Comparison of ENCODE assay signal across 10 cellular contexts in the genomic region with DNA sequence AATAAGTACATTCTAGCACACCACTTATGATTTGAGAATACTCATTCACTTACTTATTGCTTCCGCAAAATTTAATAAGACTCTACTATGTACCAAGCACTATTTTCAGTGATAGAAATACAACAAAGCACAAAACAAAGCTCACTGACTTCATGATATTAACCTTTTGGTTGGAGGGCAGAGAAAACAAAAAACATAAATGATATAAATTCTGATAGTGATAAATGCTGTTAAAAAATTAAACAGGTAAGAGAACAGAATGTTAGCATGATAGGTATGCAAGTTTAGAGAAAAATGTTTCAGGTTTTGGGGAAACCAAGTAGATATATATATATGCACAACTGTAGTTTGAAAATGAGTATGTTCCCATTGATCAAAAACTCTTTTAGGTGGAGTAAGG. TPM values are rescaled to one million over a fixed set of nuclear protein-coding genes. Genes with fewer than 3 reads are reported as not detected.
A peak's percentile ranks its signal among the peaks of the same experiment; 100 is the strongest.
DNase-seq lines count a peak whose midpoint lies in the region; ATAC-seq, FAIRE-seq and TF ChIP-seq lines count a peak whose summit lies in the region.
"Had no signal": no experiment of that assay in that cellular context is flagged by ENCODE, and none has a peak within 500 bp of the region (broad histone marks: within the 10 kb centered on the region; RNA-seq: fewer than 3 reads in every experiment).

No MANE protein-coding gene starts in this region.

- no peak overlapping the region for H3K23ac ChIP-seq in H9 (ENCODE audit: insufficient read length, low read depth, low read length)

- no peak overlapping the region for H3K56ac ChIP-seq in H9 (ENCODE audit: insufficient read length, low read depth, low read length)

- H3K79me2 ChIP-seq in H9 (ENCODE audit: insufficient read depth, low read length), result peaks cover 27% of the 10 kb centered on the region; the same call in 1 of the 2 replicates

- peak overlapping the region; percentile 99 to 100 for H3K4me3 Mint-ChIP-seq in H9
- H3K4me3 Mint-ChIP-seq in activated naive CD8-positive, alpha-beta T cell treated with anti-CD3 and anti-CD28 coated beads, Interleukin-2, amount 10 ng/mL, durations not matched to agents 7 days and 5 days, result peak overlapping the region; percentile 96

- H2BK20ac ChIP-seq in H9 (ENCODE audit: low read depth, low read length, poor library complexity, severe bottlenecking), result no peak overlapping the region

- no peak for TF ChIP-seq POLR2A in A549 (IDR thresholded peaks at IDR 0.05; ENCODE audit: low read length)
- no peak for TF ChIP-seq POLR2A in right lobe of liver (IDR thresholded peaks at IDR 0.05)
- TF ChIP-seq POLR2A in gastroesophageal sphincter (IDR thresholded peaks at IDR 0.05), result no peak

- peaks cover 3% of the 10 kb centered on the region for H3K23me2 ChIP-seq in H9 (ENCODE audit: insufficient read length, low read depth, low read length, poor library complexity, severe bottlenecking)

- no peak overlapping the region for H4K8ac ChIP-seq in H9 (replicated peaks; ENCODE audit: insufficient read length, low read depth, low read length)

- H3K18ac ChIP-seq in H9 (ENCODE audit: insufficient read length, low read depth, low read length), result no peak overlapping the region

- DNase-seq in A549 (ENCODE audit: low read depth in 1 of 2, low spot score in 1 of 2) (no peak), H9 (no peak), right lobe of liver (no peak), GM13977 (ENCODE audit: low spot score) (no peak), NCI-H1694 (lab: John Stamatoyannopoulos, UW) (no peak)
- no peak for DNase-seq in activated naive CD8-positive, alpha-beta T cell treated with anti-CD3 and anti-CD28 coated beads, Interleukin-2, amount 10 ng/mL, durations not matched to agents 7 days and 5 days

- peaks cover 7% of the 10 kb centered on the region for H3K79me1 ChIP-seq in H9 (ENCODE audit: insufficient read depth, low read depth, low read length, poor library complexity, severe bottlenecking)

- no peak overlapping the region for H3K4ac ChIP-seq in H9 (ENCODE audit: low read depth, low read length)

- H2BK12ac ChIP-seq in H9 (ENCODE audit: insufficient read length, low read depth, low read length), result no peak overlapping the region

- no peak for TF ChIP-seq EP300 in A549 (IDR thresholded peaks at IDR 0.05)
- TF ChIP-seq EP300 in gastroesophageal sphincter (IDR thresholded peaks at IDR 0.05), result no peak

- peak overlapping the region; percentile 92 for H3K4me2 ChIP-seq in A549
- peak overlapping the region; percentile 79 for H3K4me2 ChIP-seq in H9 (ENCODE audit: insufficient read depth, insufficient read length, low read length)

- TF ChIP-seq CTCF in A549 (IDR thresholded peaks at IDR 0.05), result no peak
- no peak for TF ChIP-seq CTCF in H9 (conservative IDR thresholded peaks at IDR 0.05)
- TF ChIP-seq CTCF in right lobe of liver (IDR thresholded peaks at IDR 0.05), result no peak
- TF ChIP-seq CTCF in gastroesophageal sphincter (IDR thresholded peaks at IDR 0.05), result no peak
- TF ChIP-seq CTCF in GM13977 (IDR thresholded peaks at IDR 0.05; ENCODE audit: extremely low read depth, insufficient read depth, missing control alignments), result no peak

- H2BK5ac ChIP-seq in H9 (ENCODE audit: insufficient read length, low read length), result no peak overlapping the region

- in situ Hi-C loops in GM13977 (cut with MboI; ENCODE audit: low pct_unique_long_range_greater_than_20kb, low sequenced_read_pairs, unreplicated experiment), result no loop called here

- no peak overlapping the region for H2AFZ ChIP-seq in H9 (ENCODE audit: low read length)

- H3T11ph ChIP-seq in H9 (ENCODE audit: low read length), result no peak overlapping the region

- H4K20me1 ChIP-seq in H9 (ENCODE audit: control insufficient read depth, insufficient read depth, insufficient read length), result no peaks in the 10 kb centered on the region

- H3K9me3 ChIP-seq in A549 (no peaks in the 10 kb centered on the region), H9 (ENCODE audit: control insufficient read depth, low read depth, low read length) (no peaks in the 10 kb centered on the region), right lobe of liver (no peaks in the 10 kb centered on the region), gastroesophageal sphincter (no peaks in the 10 kb centered on the region)

- no peak overlapping the region for H3K14ac ChIP-seq in H9 (ENCODE audit: insufficient read depth, low read length)

- FAIRE-seq in A549 (lab: Jason Lieb, UNC), result no peak
- FAIRE-seq: islet of Langerhans had no signal

- no peak overlapping the region for H4K5ac ChIP-seq in H9 (ENCODE audit: insufficient read length, low read depth, low read length)

- CTCF ChIA-PET in A549 (lab: Yijun Ruan, JAX), result no interaction called here

- H3K27ac Mint-ChIP-seq in H9, result no peak overlapping the region
- peak overlapping the region; percentile 99 for H3K27ac Mint-ChIP-seq in activated naive CD8-positive, alpha-beta T cell treated with anti-CD3 and anti-CD28 coated beads, Interleukin-2, amount 10 ng/mL, durations not matched to agents 7 days and 5 days

- H3K36me3 ChIP-seq in right lobe of liver (no peaks in the 10 kb centered on the region), gastroesophageal sphincter (peaks cover 0 to 11% of the 10 kb centered on the region in 2 donors)

- H3K4me1 ChIP-seq in A549 (peaks cover 13% of the 10 kb centered on the region; the same call in 2 of the 3 replicates), H9 (ENCODE audit: insufficient read depth, low read length) (no peaks in the 10 kb centered on the region), right lobe of liver (peaks cover 0 to 25% (median 9%) of the 10 kb centered on the region in 4 donors), gastroesophageal sphincter (peaks cover 4 to 62% (median 14%) of the 10 kb centered on the region in 3 donors)

- no peaks in the 10 kb centered on the region for H3K27me3 Mint-ChIP-seq in H9 (ENCODE audit: low read depth)
- no peaks in the 10 kb centered on the region for H3K27me3 Mint-ChIP-seq in activated naive CD8-positive, alpha-beta T cell treated with anti-CD3 and anti-CD28 coated beads, Interleukin-2, amount 10 ng/mL, durations not matched to agents 7 days and 5 days

- no peaks in the 10 kb centered on the region for H3K9me3 Mint-ChIP-seq in H9
- no peaks in the 10 kb centered on the region for H3K9me3 Mint-ChIP-seq in activated naive CD8-positive, alpha-beta T cell treated with anti-CD3 and anti-CD28 coated beads, Interleukin-2, amount 10 ng/mL, durations not matched to agents 7 days and 5 days
- H3K9me3 Mint-ChIP-seq: activated naive CD4-positive, alpha-beta T cell treated with anti-CD3 and anti-CD28 coated beads, Interleukin-2, amount 50 U/mL, for 72 hours had no signal

- intact Hi-C loops in right lobe of liver (cut with DNase I), result no loop called here

- no peak overlapping the region for H2AK5ac ChIP-seq in H9 (ENCODE audit: insufficient read length, low read length)

- peaks cover 0 to 13% (median 10%) of the 10 kb centered on the region in 3 experiments for H3K36me3 Mint-ChIP-seq in H9 (ENCODE audit: insufficient read depth in 1 of 3, low read depth in 3 of 3)
- peaks cover 12% of the 10 kb centered on the region for H3K36me3 Mint-ChIP-seq in activated naive CD8-positive, alpha-beta T cell treated with anti-CD3 and anti-CD28 coated beads, Interleukin-2, amount 10 ng/mL, durations not matched to agents 7 days and 5 days

- no peak for TF ChIP-seq RAD21 in A549 (conservative IDR thresholded peaks at IDR 0.05 in 1 of 2, IDR thresholded peaks at IDR 0.05 in 1 of 2)

- no peak overlapping the region for H2BK120ac ChIP-seq in H9 (ENCODE audit: low read depth, low read length, poor library complexity, severe bottlenecking)

- H3K27ac ChIP-seq in A549 (no peak overlapping the region), H9 (ENCODE audit: insufficient read length, low read depth, low read length) (no peak overlapping the region), right lobe of liver (no peak overlapping the region), gastroesophageal sphincter (no peak overlapping the region)

- H4K91ac ChIP-seq in H9 (ENCODE audit: insufficient read length, low read depth, low read length), result no peak overlapping the region

- H3K9ac ChIP-seq in H9 (ENCODE audit: extremely low read depth, insufficient read length, low read length), result no peak overlapping the region

- H3K27me3 ChIP-seq in H9 (ENCODE audit: insufficient read depth, low read length) (no peaks in the 10 kb centered on the region), right lobe of liver (no peaks in the 10 kb centered on the region), gastroesophageal sphincter (no peaks in the 10 kb centered on the region)

- peaks cover 12 to 17% of the 10 kb centered on the region in 2 experiments for H3K4me1 Mint-ChIP-seq in H9
- peaks cover 38% of the 10 kb centered on the region for H3K4me1 Mint-ChIP-seq in activated naive CD8-positive, alpha-beta T cell treated with anti-CD3 and anti-CD28 coated beads, Interleukin-2, amount 10 ng/mL, durations not matched to agents 7 days and 5 days

- H2BK15ac ChIP-seq in H9 (ENCODE audit: low read depth, low read length), result no peak overlapping the region

- POLR2A ChIA-PET in A549 (lab: Yijun Ruan, JAX), result interaction anchor here (2.8 kb wide), 1 partner anchor 17 kb away, joined by 15 read pairs; a partner anchor contains a TSS
- POLR2A ChIA-PET in activated naive CD8-positive, alpha-beta T cell treated with anti-CD3 and anti-CD28 coated beads, Interleukin-2, amount 10 ng/mL, durations not matched to agents 7 days and 5 days (lab: Charles Lee), result interaction anchor here (4.7 to 9.0 kb wide), 2 partner anchors 17 to 149 kb away, joined by 26 to 86 read pairs; a partner anchor contains a TSS

- ATAC-seq in A549 (no peak), right lobe of liver (no peak), HG03108 (IDR thresholded peaks at IDR 0.05; ENCODE audit: unreplicated experiment) (no peak), gastroesophageal sphincter (no peak)
- no peak for ATAC-seq in activated naive CD8-positive, alpha-beta T cell treated with anti-CD3 and anti-CD28 coated beads, Interleukin-2, amount 10 ng/mL, durations not matched to agents 7 days and 5 days (ENCODE audit: low read depth)
- ATAC-seq: activated naive CD4-positive, alpha-beta T cell treated with anti-CD3 and anti-CD28 coated beads, Interleukin-2, amount 50 U/mL, for 72 hours had no signal

- WGBS in A549 (ENCODE audit: missing lambda C conversion rate), result 97% methylated on average over 1 of the region's 1 CpG
- no CpG with 5 or more reads among the region's 1 CpG for WGBS in H9 (ENCODE audit: extremely low coverage, insufficient read length, low lambda C conversion rate)
- WGBS in right lobe of liver (ENCODE audit: insufficient coverage, low coverage, low lambda C conversion rate, missing lambda C conversion rate), result 88% methylated on average over 1 of the region's 1 CpG
- 100% methylated on average over 1 of the region's 1 CpG for WGBS in gastroesophageal sphincter (ENCODE audit: low coverage in 1 of 2), 2 donors

- peak overlapping the region; percentile 84 for H3K4me3 ChIP-seq in A549
- peak overlapping the region; percentile 73 to 85 (median 78) for H3K4me3 ChIP-seq in right lobe of liver
- H3K4me3 ChIP-seq in gastroesophageal sphincter, result peak overlapping the region in 1 of 2 donors; percentile 68

RNA-seq across cellular contexts. Expression of a gene that starts 1.2 kb away (rescaled TPM):
- polyA plus RNA-seq in A549 (2011; rRNA removed), result 16.3 and 25.3 TPM in 2 replicates
- 4.8 and 4.9 TPM in 2 replicates for polyA plus RNA-seq in A549 (2012; cell fraction: cytosol; rRNA removed)
- 2.7 and 6.2 TPM in 2 replicates for polyA plus RNA-seq in A549 (2012; cell fraction: nucleus; rRNA removed)
- 10.6 to 11.7 TPM (median 11.0 TPM) in 3 replicates for polyA plus RNA-seq in A549 (2017; fragmentation: RNase III; extraction: RNeasy Plus Mini Kit Qiagen cat#74134 plus additional on column Dnase treatment)
- polyA minus RNA-seq in A549 (2011; rRNA and poly(A)+ RNA removed), result 4.2 and 5.8 TPM in 2 replicates
- total RNA-seq in H9 (2021), result 27.6 and 28.0 TPM in 2 replicates
- 10 to 100 TPM; 16.9 to 18.8 TPM for total RNA-seq in activated naive CD8-positive, alpha-beta T cell treated with anti-CD3 and anti-CD28 coated beads, Interleukin-2, amount 10 ng/mL, durations not matched to agents 7 days and 5 days
- total RNA-seq in right lobe of liver, result 10 to 100 TPM in 3 of 6 experiments, 1 to 10 TPM in 3; 8.9 to 15.3 (median 9.9) TPM
- 10 to 100 TPM; 12.9 to 25.4 (median 18.5) TPM for total RNA-seq in gastroesophageal sphincter

RNA-seq across cellular contexts. Expression of a gene that starts 17.0 kb away (rescaled TPM):
- polyA plus RNA-seq in A549 (2011; rRNA removed) (172 and 202 TPM in 2 replicates), A549 (2017; fragmentation: RNase III; extraction: RNeasy Plus Mini Kit Qiagen cat#74134 plus additional on column Dnase treatment) (125 to 153 TPM (median 144 TPM) in 3 replicates)
- polyA plus RNA-seq in A549 (2012; cell fraction: cytosol; rRNA removed), result 70.0 and 73.8 TPM in 2 replicates
- polyA plus RNA-seq in A549 (2012; cell fraction: nucleus; rRNA removed), result 200 and 269 TPM in 2 replicates
- 131 and 163 TPM in 2 replicates for polyA minus RNA-seq in A549 (2011; rRNA and poly(A)+ RNA removed)
- total RNA-seq in H9 (2021) (206 and 214 TPM in 2 replicates), right lobe of liver (10 to 100 TPM; 49.6 to 90.7 (median 62.8) TPM), gastroesophageal sphincter (100 to 1,000 TPM in 2 of 4 donors, 10 to 100 TPM in 2; 61.3 to 170 (median 122) TPM)
- total RNA-seq in activated naive CD8-positive, alpha-beta T cell treated with anti-CD3 and anti-CD28 coated beads, Interleukin-2, amount 10 ng/mL, durations not matched to agents 7 days and 5 days, result 100 to 1,000 TPM; 242 to 252 TPM
